ENCODE assay signal across 20 cellular contexts in the genomic region with DNA sequence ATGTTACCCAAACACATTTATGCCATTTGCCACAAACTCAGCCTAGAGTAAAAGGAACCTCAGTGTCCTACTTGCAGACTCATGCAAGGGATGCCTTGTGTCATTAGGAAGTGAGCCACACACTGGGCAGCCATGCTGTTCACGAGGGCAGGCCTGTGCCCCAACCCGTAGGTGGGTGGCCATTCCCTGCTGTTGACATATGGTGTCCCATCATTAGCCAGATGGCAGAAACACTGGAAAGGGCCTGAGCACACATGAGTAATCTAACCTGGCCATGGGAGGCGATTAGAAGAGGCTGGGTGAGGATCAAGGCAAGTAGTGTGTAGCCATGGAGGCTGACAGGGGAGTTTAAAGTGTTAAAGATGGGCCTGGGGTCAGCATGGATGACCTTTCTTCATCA. TPM values are rescaled to one million over a fixed set of nuclear protein-coding genes. Genes with fewer than 3 reads are reported as not detected.
DNase-seq lines count a peak whose midpoint lies in the region; ATAC-seq and TF ChIP-seq lines count a peak whose summit lies in the region.
"Had no signal": no experiment of that assay in that cellular context is flagged by ENCODE, and none has a peak within 500 bp of the region (broad histone marks: within the 10 kb centered on the region; RNA-seq: fewer than 3 reads in every experiment).

No MANE protein-coding gene starts in this region.

- H3K79me2 ChIP-seq in DND-41 (ENCODE audit: insufficient read depth, low read length), result no peaks in the 10 kb centered on the region

- H3K27ac ChIP-seq in DND-41 (ENCODE audit: low read length), result no peak overlapping the region; the same call in 1 of the 2 replicates
- H3K27ac ChIP-seq: C4-2B had no signal

- H2AFZ ChIP-seq in DND-41 (ENCODE audit: low read depth, low read length), result no peak overlapping the region

- H4K20me1 ChIP-seq in DND-41 (ENCODE audit: insufficient read depth, low read length), result no peaks in the 10 kb centered on the region

- H3K9me3 ChIP-seq in DND-41 (ENCODE audit: insufficient read depth, low read length, severe bottlenecking), result no peaks in the 10 kb centered on the region
- H3K9me3 ChIP-seq: SK-N-SH had no signal

- H3K27me3 ChIP-seq in DND-41 (ENCODE audit: insufficient read depth, low read length, poor library complexity), result no peaks in the 10 kb centered on the region

- no peak for TF ChIP-seq CTCF in DND-41 (IDR thresholded peaks at IDR 0.05; ENCODE audit: borderline replicate concordance, extremely low read depth, low read length, poor library complexity, severe bottlenecking)

- H3K4me1 ChIP-seq in DND-41 (ENCODE audit: insufficient read depth, low read length), result peaks cover 15% of the 10 kb centered on the region

- no peak overlapping the region for H3K4me3 ChIP-seq in DND-41 (ENCODE audit: low read depth in 1 of 2, low read length in 2 of 2)

- ATAC-seq in DND-41 (ENCODE audit: insufficient read depth, low read depth), result peak; percentile 25; the same call in 1 of the 3 replicates
- peak; percentile 12 for ATAC-seq in GM18858 (IDR thresholded peaks at IDR 0.05; ENCODE audit: unreplicated experiment)
- ATAC-seq in HG02763 (IDR thresholded peaks at IDR 0.05; ENCODE audit: unreplicated experiment), result no peak
- ATAC-seq: PC-3 had no signal

- DNase-seq in DND-41 (no peak), NCI-H69 (lab: John Stamatoyannopoulos, UW) (peak; percentile 91), cerebellum (ENCODE audit: low spot score) (peak; percentile 88), 8988T (no peak), iPS-NIHi7 (ENCODE audit: extremely low spot score) (no peak)
- DNase-seq: ACHN, AML-193, GDM1, HFFc6, KG1, NCI-H1105 treated with DMSO at 0.1 percent for 48 hours, NCI-H1930, NCI-H748 treated with DMSO at 0.1 percent for 48 hours, PC-3, RPMI8226, SHP77 treated with DMSO at 0.1 percent for 48 hours, SK-N-SH had no signal

- no peak overlapping the region for H3K9ac ChIP-seq in DND-41 (ENCODE audit: low read depth, low read length)
- H3K9ac ChIP-seq: SK-N-SH had no signal

- H3K36me3 ChIP-seq in DND-41 (ENCODE audit: insufficient read depth, low read length), result no peaks in the 10 kb centered on the region

- H3K4me2 ChIP-seq in DND-41 (ENCODE audit: insufficient read depth, low read length), result no peak overlapping the region
- H3K4me2 ChIP-seq: SK-N-SH had no signal

RNA-seq across cellular contexts. Expression of a gene that starts 9.7 kb away (rescaled TPM):
- 25.3 TPM for total RNA-seq in cerebellum

Comparison
In these comparisons a context has a peak if more than half of its experiments do, and no peak if none do; other contexts are left out.
1. DNase-seq: peak in NCI-H69 (single experiment) and cerebellum (single experiment); none in DND-41 (single experiment), 8988T (single experiment) and iPS-NIHi7 (single experiment).